ENCODE assay signal across 10 cellular contexts in genomic region chr1:151325231-151325630, GRCh38. TPM values are rescaled to one million over a fixed set of nuclear protein-coding genes. Genes with fewer than 3 reads are reported as not detected.
DNase-seq lines count a peak whose midpoint lies in the region; ATAC-seq and TF ChIP-seq lines count a peak whose summit lies in the region.
"Had no signal": no experiment of that assay in that cellular context is flagged by ENCODE, and none has a peak within 500 bp of the region (broad histone marks: within the 10 kb centered on the region; RNA-seq: fewer than 3 reads in every experiment).

No MANE protein-coding gene starts in this region.

- no peak for DNase-seq in stimulated activated naive CD8-positive, alpha-beta T cell treated with anti-CD3 and anti-CD28 coated beads, Interleukin-15, Interleukin-2, amounts not matched to agents 100 U/mL and 50 U/mL, for 24 hours
- DNase-seq in mesothelial cell of epicardium (ENCODE audit: low spot score in 2 of 2, unreplicated experiment in 2 of 2), result no peak
- no peak for DNase-seq in GM19240 (ENCODE audit: insufficient read length, low spot score)
- no peak for DNase-seq in Ammon's horn (ENCODE audit: low spot score)
- DNase-seq: COR-L47, NCI-H446 had no signal

- no peaks in the 10 kb centered on the region for H3K27me3 Mint-ChIP-seq in stimulated activated naive CD8-positive, alpha-beta T cell treated with anti-CD3 and anti-CD28 coated beads, Interleukin-15, Interleukin-2, amounts not matched to agents 100 ng/mL and 50 ng/mL, for 24 hours
- no peaks in the 10 kb centered on the region for H3K27me3 Mint-ChIP-seq in activated naive CD8-positive, alpha-beta T cell
- no peaks in the 10 kb centered on the region for H3K27me3 Mint-ChIP-seq in mesothelial cell of epicardium (ENCODE audit: low read depth)

- no peak for TF ChIP-seq CTCF in mesothelial cell of epicardium (IDR thresholded peaks at IDR 0.05; ENCODE audit: unreplicated experiment)

- H3K9me3 Mint-ChIP-seq in stimulated activated naive CD8-positive, alpha-beta T cell treated with anti-CD3 and anti-CD28 coated beads, Interleukin-15, Interleukin-2, amounts not matched to agents 100 ng/mL and 50 ng/mL, for 24 hours, result no peaks in the 10 kb centered on the region
- H3K9me3 Mint-ChIP-seq in activated naive CD8-positive, alpha-beta T cell (ENCODE audit: low read depth), result no peaks in the 10 kb centered on the region
- no peaks in the 10 kb centered on the region for H3K9me3 Mint-ChIP-seq in mesothelial cell of epicardium

- no peak overlapping the region for H3K4me3 Mint-ChIP-seq in stimulated activated naive CD8-positive, alpha-beta T cell treated with anti-CD3 and anti-CD28 coated beads, Interleukin-15, Interleukin-2, amounts not matched to agents 100 ng/mL and 50 ng/mL, for 24 hours
- H3K4me3 Mint-ChIP-seq in activated naive CD8-positive, alpha-beta T cell, result peak overlapping the region; percentile 99
- H3K4me3 Mint-ChIP-seq in mesothelial cell of epicardium, result no peak overlapping the region

- H3K4me1 Mint-ChIP-seq in stimulated activated naive CD8-positive, alpha-beta T cell treated with anti-CD3 and anti-CD28 coated beads, Interleukin-15, Interleukin-2, amounts not matched to agents 100 ng/mL and 50 ng/mL, for 24 hours (ENCODE audit: low read depth), result peaks cover 52% of the 10 kb centered on the region
- H3K4me1 Mint-ChIP-seq in activated naive CD8-positive, alpha-beta T cell (ENCODE audit: low read depth), result peaks cover 49% of the 10 kb centered on the region
- H3K4me1 Mint-ChIP-seq in mesothelial cell of epicardium, result peaks cover 24% of the 10 kb centered on the region

- peaks cover 41% of the 10 kb centered on the region for H3K36me3 Mint-ChIP-seq in stimulated activated naive CD8-positive, alpha-beta T cell treated with anti-CD3 and anti-CD28 coated beads, Interleukin-15, Interleukin-2, amounts not matched to agents 100 ng/mL and 50 ng/mL, for 24 hours (ENCODE audit: low read depth)
- peaks cover 2% of the 10 kb centered on the region for H3K36me3 Mint-ChIP-seq in activated naive CD8-positive, alpha-beta T cell
- peaks cover 15% of the 10 kb centered on the region for H3K36me3 Mint-ChIP-seq in mesothelial cell of epicardium

- ATAC-seq in stimulated activated naive CD8-positive, alpha-beta T cell treated with anti-CD3 and anti-CD28 coated beads, Interleukin-15, Interleukin-2, amounts not matched to agents 100 U/mL and 50 U/mL, for 24 hours, result no peak
- ATAC-seq in GM18861 (IDR thresholded peaks at IDR 0.05; ENCODE audit: unreplicated experiment) (no peak), GM19395 (IDR thresholded peaks at IDR 0.05; ENCODE audit: unreplicated experiment) (no peak)

- H3K27ac Mint-ChIP-seq in stimulated activated naive CD8-positive, alpha-beta T cell treated with anti-CD3 and anti-CD28 coated beads, Interleukin-15, Interleukin-2, amounts not matched to agents 100 ng/mL and 50 ng/mL, for 24 hours, result peak overlapping the region; percentile 92
- peak overlapping the region; percentile 95 for H3K27ac Mint-ChIP-seq in activated naive CD8-positive, alpha-beta T cell
- H3K27ac Mint-ChIP-seq in mesothelial cell of epicardium, result peak overlapping the region; percentile 91

RNA-seq across cellular contexts. Expression of gene PI4KB, which starts 2.0 kb away (rescaled TPM):
- total RNA-seq in mesothelial cell of epicardium, result 67.2 to 77.6 TPM (median 73.7 TPM) in 3 replicates

RNA-seq across cellular contexts. Expression of gene RFX5, which starts 21.8 kb away (rescaled TPM):
- total RNA-seq in mesothelial cell of epicardium, result 82.8 to 89.5 TPM (median 88.2 TPM) in 3 replicates

RNA-seq across cellular contexts. Expression of gene ZNF687, which starts 43.1 kb away (rescaled TPM):
- 32.1 to 37.2 TPM (median 32.3 TPM) in 3 replicates for total RNA-seq in mesothelial cell of epicardium

RNA-seq across cellular contexts. Expression of gene SELENBP1, which starts 47.3 kb away (rescaled TPM):
- 51.1 to 58.5 TPM (median 53.3 TPM) in 3 replicates for total RNA-seq in mesothelial cell of epicardium
